ENCODE assay signal across 17 cellular contexts in the genomic region with DNA sequence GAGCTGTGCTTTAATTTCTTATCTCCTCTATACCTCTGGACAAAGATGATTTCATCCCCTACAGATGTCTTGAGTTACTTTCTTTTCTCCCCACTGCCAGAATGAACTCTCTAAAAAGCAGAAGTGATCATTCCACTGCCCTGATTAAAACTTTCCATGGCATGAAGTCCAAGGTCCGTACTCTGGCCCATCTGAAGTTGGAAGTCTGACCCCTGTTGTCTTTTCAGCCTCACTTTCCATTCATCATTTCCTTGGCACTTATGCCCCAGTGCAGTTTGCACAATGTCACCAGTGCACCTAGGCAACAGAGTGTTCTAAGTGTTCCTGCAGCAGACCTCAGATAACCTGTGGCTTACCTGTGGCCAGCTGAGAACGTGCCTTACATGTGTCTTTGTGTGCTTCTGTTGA.
DNase-seq lines count a peak whose midpoint lies in the region; ATAC-seq, FAIRE-seq and TF ChIP-seq lines count a peak whose summit lies in the region.
"Had no signal": no experiment of that assay in that cellular context is flagged by ENCODE, and none has a peak within 500 bp of the region (broad histone marks: within the 10 kb centered on the region; RNA-seq: fewer than 3 reads in every experiment).

No MANE protein-coding gene starts in this region.

- H3K4me1 ChIP-seq in astrocyte (ENCODE audit: insufficient read depth, low read length) (peaks cover 14% of the 10 kb centered on the region), pancreas (no peaks in the 10 kb centered on the region)

- no peaks in the 10 kb centered on the region for H3K27me3 Mint-ChIP-seq in astrocyte (ENCODE audit: low read depth, unreplicated experiment)

- H3K4me3 ChIP-seq in astrocyte (ENCODE audit: insufficient read depth, low read depth, low read length) (no peak overlapping the region), pancreas (no peak overlapping the region)
- H3K4me3 ChIP-seq: PC-9 had no signal

- H3K36me3 ChIP-seq in astrocyte (ENCODE audit: insufficient read depth, low read length) = no peaks in the 10 kb centered on the region
- no peaks in the 10 kb centered on the region for H3K36me3 ChIP-seq in pancreas
- H3K36me3 ChIP-seq: BE2C had no signal

- no peaks in the 10 kb centered on the region for H3K9me3 Mint-ChIP-seq in astrocyte (ENCODE audit: unreplicated experiment)
- H3K9me3 Mint-ChIP-seq: activated T-helper 1 cell treated with anti-CD3 and anti-CD28 coated beads, Interleukin-12 subunit alpha, Interleukin-12 subunit beta, Interleukin-2, Interleukin-4 antibody, amounts not matched to agents 30 ng/mL and 10 ng/mL and 1 ng/mL, durations not matched to agents 14 hours and 24 hours and 36 hours had no signal

- FAIRE-seq in astrocyte (lab: Jason Lieb, UNC) (no peak), pancreas (lab: Jason Lieb, UNC) (no peak)
- FAIRE-seq: frontal cortex had no signal

- peak overlapping the region; percentile 51 for H3K4me2 ChIP-seq in astrocyte (ENCODE audit: low read length)
- H3K4me2 ChIP-seq: PC-9 had no signal

- H3K79me2 ChIP-seq in astrocyte (ENCODE audit: insufficient read depth, low read length) = no peaks in the 10 kb centered on the region

- ATAC-seq in GM19324 (IDR thresholded peaks at IDR 0.05; ENCODE audit: low FRiP score, unreplicated experiment) (peak; percentile 64), HG03175 (IDR thresholded peaks at IDR 0.05; ENCODE audit: unreplicated experiment) (peak; percentile 62), pancreas (peak; percentile 46 to 85 (median 72)), HG03045 (IDR thresholded peaks at IDR 0.05; ENCODE audit: unreplicated experiment) (no peak), HG03520 (IDR thresholded peaks at IDR 0.05; ENCODE audit: unreplicated experiment) (no peak)

- intact Hi-C loops in pancreas (cut with DNase I) = no loop called here

- DNase-seq in astrocyte (ENCODE audit: low read depth) = peak; percentile 41
- DNase-seq in pancreas = peak in 1 of 6 donors; percentile 18
- DNase-seq in germinal center (ENCODE audit: low spot score) = no peak
- no peak for DNase-seq in NOMO-1 (lab: John Stamatoyannopoulos, UW; ENCODE audit: unreplicated experiment in 2 of 2)
- DNase-seq: activated CD4-positive, alpha-beta T cell treated with anti-CD3 and anti-CD28 coated beads, Interleukin-2, amount 50 U/mL, for 1 hour; BE2C; DND-41; islet precursor cell; NCI-H345; PC-9; retina had no signal

- no peak overlapping the region for H2AFZ ChIP-seq in astrocyte (ENCODE audit: low read depth, low read length)
- H2AFZ ChIP-seq: PC-9 had no signal

- no peaks in the 10 kb centered on the region for H4K20me1 ChIP-seq in astrocyte (ENCODE audit: insufficient read depth, low read length)

- WGBS in pancreas, 2 donors = 11 to 23% methylated on average over 2 of the region's 2 CpGs

- no peak overlapping the region for H3K9ac ChIP-seq in astrocyte (ENCODE audit: low read length)

- H3K4me1 Mint-ChIP-seq in astrocyte (ENCODE audit: low read depth, unreplicated experiment) = peaks cover 34% of the 10 kb centered on the region

- H3K36me3 Mint-ChIP-seq in astrocyte (ENCODE audit: low read depth, unreplicated experiment) = peaks cover 1% of the 10 kb centered on the region

- H3K27ac Mint-ChIP-seq in astrocyte (ENCODE audit: unreplicated experiment) = no peak overlapping the region
- H3K27ac Mint-ChIP-seq: activated T-helper 1 cell treated with anti-CD3 and anti-CD28 coated beads, Interleukin-12 subunit alpha, Interleukin-12 subunit beta, Interleukin-2, Interleukin-4 antibody, amounts not matched to agents 30 ng/mL and 10 ng/mL and 1 ng/mL, durations not matched to agents 14 hours and 24 hours and 36 hours had no signal

- H3K27me3 ChIP-seq in astrocyte (ENCODE audit: insufficient read depth, low read length) (no peaks in the 10 kb centered on the region), pancreas (no peaks in the 10 kb centered on the region)
- H3K27me3 ChIP-seq: BE2C had no signal

- H3K9me3 ChIP-seq in astrocyte (ENCODE audit: insufficient read depth, low read depth, low read length) (no peaks in the 10 kb centered on the region), pancreas (no peaks in the 10 kb centered on the region)
- H3K9me3 ChIP-seq: BE2C had no signal

- H3K27ac ChIP-seq in astrocyte (ENCODE audit: low read depth, low read length) (no peak overlapping the region), pancreas (no peak overlapping the region)
- H3K27ac ChIP-seq: PC-9 had no signal

- TF ChIP-seq CTCF in astrocyte (IDR thresholded peaks at IDR 0.05; ENCODE audit: insufficient read depth, low read depth, low read length) (no peak), pancreas (IDR thresholded peaks at IDR 0.05) (no peak)

- H3K4me3 Mint-ChIP-seq in astrocyte (ENCODE audit: unreplicated experiment) = no peak overlapping the region
- H3K4me3 Mint-ChIP-seq: activated T-helper 1 cell treated with anti-CD3 and anti-CD28 coated beads, Interleukin-12 subunit alpha, Interleukin-12 subunit beta, Interleukin-2, Interleukin-4 antibody, amounts not matched to agents 30 ng/mL and 10 ng/mL and 1 ng/mL, durations not matched to agents 14 hours and 24 hours and 36 hours had no signal

Comparison
In these comparisons a context has a peak if more than half of its experiments do, and no peak if none do; other contexts are left out.
1. ATAC-seq: peak in GM19324 (single experiment), HG03175 (single experiment) and pancreas (4 of 4); none in HG03045 (single experiment) and HG03520 (single experiment).